13 cellular contexts compared by ENCODE assay signal in the genomic region with DNA sequence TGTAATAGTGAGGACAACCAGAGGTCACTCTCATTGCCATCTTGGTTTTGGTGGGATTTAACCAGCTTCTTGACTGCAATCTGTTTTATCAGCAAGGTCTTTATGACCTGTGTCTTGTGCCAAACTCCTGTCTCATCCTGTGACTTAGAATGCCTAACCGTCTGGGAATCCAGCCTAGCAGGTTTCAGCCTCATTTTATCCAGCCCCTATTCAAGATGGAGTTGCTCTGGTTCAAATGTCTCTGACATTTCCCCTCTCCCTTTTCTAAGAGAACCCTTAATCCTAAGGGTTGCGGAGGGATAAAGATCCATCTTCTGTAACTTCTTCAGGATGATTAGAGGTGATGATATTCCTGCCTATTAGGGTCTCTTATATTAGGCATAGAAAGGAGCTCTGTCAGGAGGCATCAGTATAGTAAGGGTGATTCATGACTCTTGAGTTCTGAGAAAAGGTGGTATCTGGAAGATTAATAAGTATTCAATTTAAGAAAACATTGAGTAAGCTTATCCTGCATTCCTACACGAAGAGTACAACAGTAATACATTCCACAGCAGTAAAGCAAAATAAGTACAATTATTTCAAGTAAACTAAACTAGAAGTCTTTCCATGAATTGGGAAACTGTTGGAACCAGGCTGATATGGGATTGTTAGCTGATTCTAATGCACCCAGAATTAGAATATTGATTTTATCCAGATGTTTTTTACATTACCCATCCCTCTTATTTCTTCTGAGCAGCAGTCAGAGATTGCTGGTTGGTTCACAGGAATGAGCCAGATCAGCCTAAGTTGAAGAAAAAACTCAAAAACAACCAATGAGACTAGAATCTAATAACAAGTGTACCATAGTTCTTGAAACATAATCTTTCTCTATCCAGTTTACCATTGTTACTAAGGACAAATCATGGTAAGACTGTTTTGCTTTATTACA. TPM values are rescaled to one million over a fixed set of nuclear protein-coding genes. Genes with fewer than 3 reads are reported as not detected.
DNase-seq lines count a peak whose midpoint lies in the region; ATAC-seq, FAIRE-seq and TF ChIP-seq lines count a peak whose summit lies in the region.
"Had no signal": no experiment of that assay in that cellular context is flagged by ENCODE, and none has a peak within 500 bp of the region (broad histone marks: within the 10 kb centered on the region; RNA-seq: fewer than 3 reads in every experiment).

No MANE protein-coding gene starts in this region.

- H3K4ac ChIP-seq in mesendoderm (ENCODE audit: low read depth, low read length), result no peak overlapping the region

- H2AK5ac ChIP-seq in mesendoderm (ENCODE audit: low read length), result no peak overlapping the region

- no peak overlapping the region for H2BK120ac ChIP-seq in mesendoderm (ENCODE audit: low read depth, low read length)

- no peak overlapping the region for H3K56ac ChIP-seq in mesendoderm (ENCODE audit: low read length)

- H3K79me2 ChIP-seq in astrocyte (ENCODE audit: insufficient read depth, low read length), result peaks cover 65% of the 10 kb centered on the region
- H3K79me2 ChIP-seq in mesendoderm (ENCODE audit: control insufficient read depth, insufficient read depth, low read length), result no peaks in the 10 kb centered on the region

- H3K9me3 Mint-ChIP-seq in astrocyte (ENCODE audit: unreplicated experiment), result peaks cover 6% of the 10 kb centered on the region

- TF ChIP-seq EP300 in stomach (IDR thresholded peaks at IDR 0.05), result no peak

- TF ChIP-seq POLR2A in H54 (IDR thresholded peaks at IDR 0.05; ENCODE audit: low read depth, low read length) (no peak), stomach (IDR thresholded peaks at IDR 0.05) (no peak), erythroblast (IDR thresholded peaks at IDR 0.05; ENCODE audit: low read length) (no peak)

- H3K27ac ChIP-seq in astrocyte (ENCODE audit: low read depth, low read length) (peak overlapping the region; percentile 98), foreskin keratinocyte (peak overlapping the region; percentile 58), stomach (peak overlapping the region in 3 of 5 donors; percentile 6 to 54 (median 50)), mesendoderm (ENCODE audit: low read depth, low read length) (no peak overlapping the region)
- H3K27ac ChIP-seq: right lobe of liver had no signal

- peak overlapping the region; percentile 97 for H3K27ac Mint-ChIP-seq in astrocyte (ENCODE audit: unreplicated experiment)
- H3K27ac Mint-ChIP-seq: activated naive CD4-positive, alpha-beta T cell treated with anti-CD3 and anti-CD28 coated beads, Interleukin-2, amount 50 U/mL, for 72 hours; natural killer cell had no signal

- H3K4me2 ChIP-seq in astrocyte (ENCODE audit: low read length) (peak overlapping the region; percentile 74), mesendoderm (ENCODE audit: low read length) (no peak overlapping the region)

- no peaks in the 10 kb centered on the region for H3K27me3 ChIP-seq in astrocyte (ENCODE audit: insufficient read depth, low read length)
- H3K27me3 ChIP-seq in foreskin keratinocyte, result no peaks in the 10 kb centered on the region
- H3K27me3 ChIP-seq in stomach, result no peaks in the 10 kb centered on the region
- H3K27me3 ChIP-seq in mesendoderm (ENCODE audit: insufficient read depth, low read length, poor library complexity), result no peaks in the 10 kb centered on the region
- H3K27me3 ChIP-seq: right lobe of liver had no signal

- DNase-seq in H54 (ENCODE audit: insufficient read length, low spot score), result no peak
- DNase-seq in astrocyte (ENCODE audit: low read depth), result peak; percentile 84
- peak; percentile 64 to 87 for DNase-seq in foreskin keratinocyte
- DNase-seq in stomach, result no peak
- no peak for DNase-seq in mesendoderm
- no peak for DNase-seq in NCI-H526 treated with DMSO at 0.1 percent for 48 hours (lab: John Stamatoyannopoulos, UW)
- DNase-seq in erythroblast (lab: John Stamatoyannopoulos, UW), result no peak
- no peak for DNase-seq in SIG-M5 treated with dmso at 0.1 percent for 504 hours (lab: John Stamatoyannopoulos, UW; ENCODE audit: unreplicated experiment)
- DNase-seq: KG1, natural killer cell, NCI-H187 had no signal

- intact Hi-C loops in stomach (cut with DNase I; ENCODE audit: low total_unique reads), result no loop called here

- no peaks in the 10 kb centered on the region for H3K9me3 ChIP-seq in astrocyte (ENCODE audit: insufficient read depth, low read depth, low read length)
- peaks cover 0 to 7% (median 0%) of the 10 kb centered on the region in 4 donors for H3K9me3 ChIP-seq in stomach
- H3K9me3 ChIP-seq: right lobe of liver had no signal

- FAIRE-seq in H54 (lab: Jason Lieb, UNC) (peak; percentile 83), astrocyte (lab: Jason Lieb, UNC) (peak; percentile 80)

- H3K4me3 ChIP-seq in astrocyte (ENCODE audit: insufficient read depth, low read depth, low read length) (peak overlapping the region; percentile 30), stomach (no peak overlapping the region), mesendoderm (ENCODE audit: low read length) (no peak overlapping the region)
- H3K4me3 ChIP-seq: right lobe of liver had no signal

- H3K9ac ChIP-seq in astrocyte (ENCODE audit: low read length) (peak overlapping the region; percentile 75), mesendoderm (ENCODE audit: low read length) (no peak overlapping the region)

- TF ChIP-seq CTCF in astrocyte (IDR thresholded peaks at IDR 0.05; ENCODE audit: insufficient read depth, low read depth, low read length), result no peak
- no peak for TF ChIP-seq CTCF in foreskin keratinocyte (conservative IDR thresholded peaks at IDR 0.05)
- no peak for TF ChIP-seq CTCF in stomach (IDR thresholded peaks at IDR 0.05)

- no peak overlapping the region for H2AFZ ChIP-seq in astrocyte (ENCODE audit: low read depth, low read length)

- H2BK5ac ChIP-seq in mesendoderm (ENCODE audit: low read length), result no peak overlapping the region

- H4K20me1 ChIP-seq in astrocyte (ENCODE audit: insufficient read depth, low read length), result no peaks in the 10 kb centered on the region

- H3K79me1 ChIP-seq in mesendoderm (ENCODE audit: low read length), result no peaks in the 10 kb centered on the region

- H3K4me1 ChIP-seq in astrocyte (ENCODE audit: insufficient read depth, low read length) (peaks cover 47% of the 10 kb centered on the region), foreskin keratinocyte (peaks cover 23% of the 10 kb centered on the region), stomach (peaks cover 0 to 20% (median 5%) of the 10 kb centered on the region in 4 donors), mesendoderm (ENCODE audit: control insufficient read depth, low read depth, low read length) (no peaks in the 10 kb centered on the region)
- H3K4me1 ChIP-seq: right lobe of liver had no signal

- H4K5ac ChIP-seq in mesendoderm (ENCODE audit: low read length), result no peak overlapping the region

- no peak overlapping the region for H3K18ac ChIP-seq in mesendoderm (ENCODE audit: low read length)

- peaks cover 4% of the 10 kb centered on the region for H3K36me3 Mint-ChIP-seq in astrocyte (ENCODE audit: low read depth, unreplicated experiment)
- H3K36me3 Mint-ChIP-seq: activated naive CD4-positive, alpha-beta T cell treated with anti-CD3 and anti-CD28 coated beads, Interleukin-2, amount 50 U/mL, for 72 hours; natural killer cell had no signal

- WGBS in stomach, 5 donors, result 68 to 80% (median 77%) methylated on average over 3 of the region's 3 CpGs
- no CpG with 5 or more reads among the region's 3 CpGs for WGBS in mesendoderm (ENCODE audit: extremely low coverage, insufficient coverage, low lambda C conversion rate)

- H2BK15ac ChIP-seq in mesendoderm (replicated peaks; ENCODE audit: low read depth), result no peak overlapping the region

- no peak overlapping the region for H3K4me3 Mint-ChIP-seq in astrocyte (ENCODE audit: unreplicated experiment)
- H3K4me3 Mint-ChIP-seq: natural killer cell had no signal

- H3K23ac ChIP-seq in mesendoderm (ENCODE audit: low read length), result no peak overlapping the region

- no peak overlapping the region for H4K8ac ChIP-seq in mesendoderm (ENCODE audit: low read depth, low read length)

- ATAC-seq in foreskin keratinocyte, result peak; percentile 73
- ATAC-seq: natural killer cell had no signal

- H3K27me3 Mint-ChIP-seq in astrocyte (ENCODE audit: low read depth, unreplicated experiment), result no peaks in the 10 kb centered on the region

- H3K36me3 ChIP-seq in astrocyte (ENCODE audit: insufficient read depth, low read length) (no peaks in the 10 kb centered on the region), stomach (no peaks in the 10 kb centered on the region), mesendoderm (ENCODE audit: control insufficient read depth, insufficient read depth, low read length) (no peaks in the 10 kb centered on the region)
- H3K36me3 ChIP-seq: right lobe of liver had no signal

- H3K4me1 Mint-ChIP-seq in astrocyte (ENCODE audit: low read depth, unreplicated experiment), result peaks cover 42% of the 10 kb centered on the region
- H3K4me1 Mint-ChIP-seq: natural killer cell had no signal

RNA-seq across cellular contexts. Expression of a gene that starts 39.9 kb away (rescaled TPM):
- total RNA-seq in astrocyte (3.1 and 4.6 TPM in 2 replicates), foreskin keratinocyte (under 0.01 and 0.07 TPM in 2 replicates), stomach (1 to 10 TPM in 4 of 5 donors, under 1 TPM in 1; 0.89 to 1.7 (median 1.2) TPM)
- polyA plus RNA-seq in foreskin keratinocyte (0.01 and 0.07 TPM in 2 replicates), stomach (under 1 TPM; 0.15 to 0.81 (median 0.33) TPM)
- polyA plus RNA-seq in mesendoderm (2013, experiment 1 of 2), result 1.7 TPM
- 1.9 TPM for polyA plus RNA-seq in mesendoderm (2013, experiment 2 of 2)

Comparison
In these comparisons a context has a peak if more than half of its experiments do, and no peak if none do; other contexts are left out.
1. DNase-seq: peak in astrocyte (single experiment) and foreskin keratinocyte (2 of 2); none in H54 (single experiment), stomach (single experiment), mesendoderm (single experiment), NCI-H526 treated with DMSO at 0.1 percent for 48 hours (single experiment), erythroblast (0 of 2) and SIG-M5 treated with dmso at 0.1 percent for 504 hours (single experiment).